Comparison of ENCODE assay signal across 2 cellular contexts in genomic region chr1:14332158-14332557, GRCh38.
TF ChIP-seq lines count a peak whose summit lies in the region.

No MANE protein-coding gene starts in this region.

TF ChIP-seq in H1, 55 proteins besides CTCF, POLR2A, EP300 and RAD21:
- TF ChIP-seq PHF8 (conservative IDR thresholded peaks at IDR 0.05; ENCODE audit: low read depth, low read length), result no peak
- TF ChIP-seq POU5F1 (IDR thresholded peaks at IDR 0.05; ENCODE audit: low read depth, low read length), result no peak
- no peak for TF ChIP-seq CTBP2 (IDR thresholded peaks at IDR 0.05; ENCODE audit: borderline replicate concordance, insufficient read depth, insufficient read length, low read length)
- no peak for TF ChIP-seq RFX5 (IDR thresholded peaks at IDR 0.05; ENCODE audit: borderline replicate concordance, low read depth, low read length)
- TF ChIP-seq SIRT6 (IDR thresholded peaks at IDR 0.05; ENCODE audit: low read length), result no peak
- TF ChIP-seq FOSL1 (IDR thresholded peaks at IDR 0.05; ENCODE audit: insufficient read depth, low read depth, low read length), result no peak
- no peak for TF ChIP-seq SIN3A (conservative IDR thresholded peaks at IDR 0.05 in 1 of 2, IDR thresholded peaks at IDR 0.05 in 1 of 2; ENCODE audit: low read depth in 1 of 2, low read length in 2 of 2)
- TF ChIP-seq SP1 (IDR thresholded peaks at IDR 0.05; ENCODE audit: low read depth, low read length), result no peak
- TF ChIP-seq TEAD4 (IDR thresholded peaks at IDR 0.05; ENCODE audit: low read depth, low read length), result no peak
- no peak for TF ChIP-seq TAF1 (IDR thresholded peaks at IDR 0.05; ENCODE audit: low read depth, low read length)
- no peak for TF ChIP-seq BRCA1 (IDR thresholded peaks at IDR 0.05; ENCODE audit: low read depth, low read length)
- TF ChIP-seq HDAC6 (IDR thresholded peaks at IDR 0.05; ENCODE audit: low read depth, low read length), result no peak
- TF ChIP-seq ATF2 (IDR thresholded peaks at IDR 0.05; ENCODE audit: low read length), result no peak
- TF ChIP-seq RNF2 (IDR thresholded peaks at IDR 0.05; ENCODE audit: borderline replicate concordance, low read depth, low read length, missing control alignments, poor library complexity, severe bottlenecking), result no peak
- no peak for TF ChIP-seq RXRA (IDR thresholded peaks at IDR 0.05; ENCODE audit: insufficient read depth, low read depth, low read length)
- TF ChIP-seq GABPA (IDR thresholded peaks at IDR 0.05; ENCODE audit: borderline replicate concordance, insufficient read depth, low read length), result no peak
- TF ChIP-seq CREB1 (IDR thresholded peaks at IDR 0.05), result no peak
- no peak for TF ChIP-seq SP2 (IDR thresholded peaks at IDR 0.05; ENCODE audit: low read length)

TF ChIP-seq in HEK293T, 16 proteins besides CTCF, POLR2A, EP300 and RAD21:
- TF ChIP-seq SP1 (IDR thresholded peaks at IDR 0.05) (no peak), FOXM1 (IDR thresholded peaks at IDR 0.05; ENCODE audit: borderline replicate concordance) (no peak), BHLHE40 (IDR thresholded peaks at IDR 0.05; ENCODE audit: borderline replicate concordance) (no peak), ZNF384 (IDR thresholded peaks at IDR 0.05) (no peak)
